Comparison of ENCODE assay signal across 8 cellular contexts in genomic region chr3:119295816-119296484, GRCh38. TPM values are rescaled to one million over a fixed set of nuclear protein-coding genes. Genes with fewer than 3 reads are reported as not detected.
A peak's percentile ranks its signal among the peaks of the same experiment; 100 is the strongest.
DNase-seq lines count a peak whose midpoint lies in the region; ATAC-seq and TF ChIP-seq lines count a peak whose summit lies in the region.

No MANE protein-coding gene starts in this region.

- ATAC-seq in HG02870 (IDR thresholded peaks at IDR 0.05; ENCODE audit: unreplicated experiment) (no peak), HG03442 (IDR thresholded peaks at IDR 0.05; ENCODE audit: unreplicated experiment) (no peak), left colon (no peak)

- no peaks in the 10 kb centered on the region for H3K36me3 Mint-ChIP-seq in brain

- H3K27ac ChIP-seq in HUES6 (ENCODE audit: low read depth, low read length) (no peak overlapping the region), muscle layer of duodenum (ENCODE audit: low read length) (peak overlapping the region; percentile 40)

- H3K36me3 ChIP-seq in HUES6 (ENCODE audit: control insufficient read depth, insufficient read depth, low read length) = no peaks in the 10 kb centered on the region
- peaks cover 0 to 8% of the 10 kb centered on the region in 2 donors for H3K36me3 ChIP-seq in muscle layer of duodenum (ENCODE audit: control insufficient read depth in 1 of 2, insufficient read depth in 2 of 2, low read length in 2 of 2)

- intact Hi-C loops in left colon (cut with DNase I, micrococcal nuclease) = no loop called here

- H3K9me3 Mint-ChIP-seq in brain = no peaks in the 10 kb centered on the region

- H3K9me3 ChIP-seq in HUES6 (ENCODE audit: control insufficient read depth, insufficient read depth, low read depth, low read length) = no peaks in the 10 kb centered on the region
- no peaks in the 10 kb centered on the region for H3K9me3 ChIP-seq in muscle layer of duodenum (ENCODE audit: control insufficient read depth in 1 of 2, low read length in 2 of 2)

- H3K27me3 ChIP-seq in HUES6 (ENCODE audit: control insufficient read depth, insufficient read depth, low read length) (peaks cover 25% of the 10 kb centered on the region; the same call in 1 of the 2 replicates), muscle layer of duodenum (ENCODE audit: low read depth, low read length) (no peaks in the 10 kb centered on the region)

- H3K4me3 Mint-ChIP-seq in brain = peak overlapping the region; percentile 91 to 94 (median 93)

- H3K4me1 ChIP-seq in HUES6 (ENCODE audit: control insufficient read depth, insufficient read depth, low read length) = peaks cover 28% of the 10 kb centered on the region
- H3K4me1 ChIP-seq in muscle layer of duodenum (ENCODE audit: control insufficient read depth in 1 of 2, insufficient read depth in 2 of 2, low read length in 2 of 2) = peaks cover 0 to 32% of the 10 kb centered on the region in 2 donors

- no peak for TF ChIP-seq CTCF in brain (conservative IDR thresholded peaks at IDR 0.05)

- H3K27me3 Mint-ChIP-seq in brain = peaks cover 12% of the 10 kb centered on the region

- peaks cover 50% of the 10 kb centered on the region for H3K4me1 Mint-ChIP-seq in brain

- H3K9ac ChIP-seq in HUES6 (ENCODE audit: low read length) = peak overlapping the region; percentile 38

- peak overlapping the region in 4 of 5 experiments; percentile 32 to 96 (median 94) for H3K27ac Mint-ChIP-seq in brain

- peak overlapping the region; percentile 72; the same call in 1 of the 2 replicates for H3K4me3 ChIP-seq in HUES6 (ENCODE audit: low read depth, low read length)
- H3K4me3 ChIP-seq in muscle layer of duodenum (ENCODE audit: low read depth in 1 of 2, low read length in 2 of 2) = peak overlapping the region; percentile 79 to 85

- DNase-seq in AG08395 (ENCODE audit: low spot score) (peak; percentile 63), NCI-H82 (lab: John Stamatoyannopoulos, UW) (no peak), left colon (no peak)

RNA-seq across cellular contexts. Expression of gene ARHGAP31, which starts 1.8 kb away (rescaled TPM):
- polyA plus RNA-seq in brain (ENCODE audit: insufficient read depth, low read depth, low replicate concordance) = 3.9 TPM
- total RNA-seq in left colon = 10 to 100 TPM; 10.7 to 12.1 TPM

RNA-seq across cellular contexts. Expression of gene B4GALT4, which starts 55.3 kb away (rescaled TPM):
- 11.4 TPM for polyA plus RNA-seq in brain (ENCODE audit: insufficient read depth, low read depth, low replicate concordance)
- 10 to 100 TPM; 58.1 to 60.4 TPM for total RNA-seq in left colon
